23 cellular contexts compared by ENCODE assay signal in genomic region chr4:98891533-98892337, GRCh38. TPM values are rescaled to one million over a fixed set of nuclear protein-coding genes. Genes with fewer than 3 reads are reported as not detected.
DNase-seq lines count a peak whose midpoint lies in the region; ATAC-seq and TF ChIP-seq lines count a peak whose summit lies in the region.
"Had no signal": no experiment of that assay in that cellular context is flagged by ENCODE, and none has a peak within 500 bp of the region (broad histone marks: within the 10 kb centered on the region; RNA-seq: fewer than 3 reads in every experiment).

No MANE protein-coding gene starts in this region.

- H3K4me1 Mint-ChIP-seq in activated CD4-positive, alpha-beta T cell treated with anti-CD3 and anti-CD28 coated beads for 36 hours: no peaks in the 10 kb centered on the region
- peaks cover 0 to 2% of the 10 kb centered on the region in 2 experiments; a peak in 1 of 4 replicates for H3K4me1 Mint-ChIP-seq in H9
- H3K4me1 Mint-ChIP-seq: CD14-positive monocyte had no signal

- H3K23me2 ChIP-seq in H9 (ENCODE audit: insufficient read length, low read depth, low read length, poor library complexity, severe bottlenecking): no peaks in the 10 kb centered on the region

- H3K56ac ChIP-seq in H9 (ENCODE audit: insufficient read length, low read depth, low read length): no peak overlapping the region

- no peak overlapping the region for H2AFZ ChIP-seq in H9 (ENCODE audit: low read length)

- H3K4ac ChIP-seq in H9 (ENCODE audit: low read depth, low read length): no peak overlapping the region

- H3K27me3 Mint-ChIP-seq in activated CD4-positive, alpha-beta T cell treated with anti-CD3 and anti-CD28 coated beads for 36 hours: no peaks in the 10 kb centered on the region
- no peaks in the 10 kb centered on the region for H3K27me3 Mint-ChIP-seq in H9 (ENCODE audit: low read depth)
- H3K27me3 Mint-ChIP-seq: B cell; CD8-positive, alpha-beta memory T cell had no signal

- H3K23ac ChIP-seq in H9 (ENCODE audit: insufficient read length, low read depth, low read length): no peak overlapping the region

- no peak for DNase-seq in activated CD4-positive, alpha-beta T cell treated with anti-CD3 and anti-CD28 coated beads for 36 hours
- DNase-seq in activated CD4-positive, alpha-beta T cell treated with anti-CD3 and anti-CD28 coated beads for 48 hours: no peak
- DNase-seq in H9 (no peak), adipocyte (ENCODE audit: low read depth) (peak; percentile 35), fibroblast of pulmonary artery (ENCODE audit: low read depth) (peak; percentile 17), GF-D8 (lab: John Stamatoyannopoulos, UW) (no peak), HT-29 (ENCODE audit: low spot score) (no peak)
- DNase-seq: CD8-positive, alpha-beta memory T cell; DMS 273 treated with DMSO at 0.1 percent for 48 hours; DMS79 treated with DMSO at 0.1 percent for 48 hours; KG1; MM.1S; NCI-H2029; NCI-H446; NCI-H524 treated with DMSO at 0.1 percent for 48 hours; NCI-H774; PC-3; SHP77 had no signal

- peaks cover 8% of the 10 kb centered on the region for H3K79me2 ChIP-seq in H9 (ENCODE audit: insufficient read depth, low read length)

- peaks cover 3% of the 10 kb centered on the region for H4K20me1 ChIP-seq in H9 (ENCODE audit: control insufficient read depth, insufficient read depth, insufficient read length)

- intact Hi-C loops in activated CD4-positive, alpha-beta T cell treated with anti-CD3 and anti-CD28 coated beads for 36 hours (cut with DNase I, micrococcal nuclease): no loop called here

- no peaks in the 10 kb centered on the region for H3K27me3 ChIP-seq in H9 (ENCODE audit: insufficient read depth, low read length)
- H3K27me3 ChIP-seq in adipocyte (replicated peaks; ENCODE audit: control insufficient read depth, insufficient read depth, low read length): no peaks in the 10 kb centered on the region

- POLR2A ChIA-PET in activated CD4-positive, alpha-beta T cell treated with anti-CD3 and anti-CD28 coated beads for 36 hours (lab: Charles Lee): no interaction called here

- H3K36me3 Mint-ChIP-seq in activated CD4-positive, alpha-beta T cell treated with anti-CD3 and anti-CD28 coated beads for 36 hours (ENCODE audit: low read depth): peaks cover 69% of the 10 kb centered on the region
- peaks cover 43 to 75% (median 74%) of the 10 kb centered on the region in 3 experiments; a peak in 6 of 7 replicates for H3K36me3 Mint-ChIP-seq in H9 (ENCODE audit: insufficient read depth in 1 of 3, low read depth in 3 of 3)

- H3K9ac ChIP-seq in H9 (ENCODE audit: extremely low read depth, insufficient read length, low read length): no peak overlapping the region
- no peak overlapping the region for H3K9ac ChIP-seq in adipocyte (ENCODE audit: low read length)

- no peak overlapping the region for H3K4me2 ChIP-seq in H9 (ENCODE audit: insufficient read depth, insufficient read length, low read length)

- H3K27ac ChIP-seq in H9 (ENCODE audit: insufficient read length, low read depth, low read length): no peak overlapping the region
- H3K27ac ChIP-seq: 22Rv1, HL-60 had no signal

- H3K4me3 ChIP-seq in adipocyte (ENCODE audit: low read length): no peak overlapping the region
- no peak overlapping the region for H3K4me3 ChIP-seq in fibroblast of pulmonary artery (replicated peaks; ENCODE audit: low read depth, low read length)

- H2AK5ac ChIP-seq in H9 (ENCODE audit: insufficient read length, low read length): no peak overlapping the region

- no peak overlapping the region for H2BK20ac ChIP-seq in H9 (ENCODE audit: low read depth, low read length, poor library complexity, severe bottlenecking)

- H2BK12ac ChIP-seq in H9 (ENCODE audit: insufficient read length, low read depth, low read length): no peak overlapping the region

- no peak overlapping the region for H3K14ac ChIP-seq in H9 (ENCODE audit: insufficient read depth, low read length)

- peaks cover 69% of the 10 kb centered on the region for H3K36me3 ChIP-seq in adipocyte (ENCODE audit: control insufficient read depth, insufficient read depth, low read length, severe bottlenecking)

- no CpG with 5 or more reads among the region's 11 CpGs for WGBS in H9 (ENCODE audit: extremely low coverage, insufficient read length, low lambda C conversion rate)

- H3K4me3 Mint-ChIP-seq in activated CD4-positive, alpha-beta T cell treated with anti-CD3 and anti-CD28 coated beads for 36 hours: no peak overlapping the region
- no peak overlapping the region for H3K4me3 Mint-ChIP-seq in H9
- H3K4me3 Mint-ChIP-seq: B cell; CD14-positive monocyte; CD8-positive, alpha-beta memory T cell had no signal

- H3K79me1 ChIP-seq in H9 (ENCODE audit: insufficient read depth, low read depth, low read length, poor library complexity, severe bottlenecking): no peaks in the 10 kb centered on the region

- H3K9me3 ChIP-seq in H9 (ENCODE audit: control insufficient read depth, low read depth, low read length) (no peaks in the 10 kb centered on the region), adipocyte (ENCODE audit: control insufficient read depth, low read length) (no peaks in the 10 kb centered on the region)

- peak overlapping the region; percentile 6 for H3K27ac Mint-ChIP-seq in activated CD4-positive, alpha-beta T cell treated with anti-CD3 and anti-CD28 coated beads for 36 hours
- 0 out of 7 replicates have a peak overlapping the region, but pooled peaks of 2 of the 3 experiments have one; percentile 7 to 66 for H3K27ac Mint-ChIP-seq in H9
- H3K27ac Mint-ChIP-seq: B cell had no signal

- H3K9me3 Mint-ChIP-seq in activated CD4-positive, alpha-beta T cell treated with anti-CD3 and anti-CD28 coated beads for 36 hours (ENCODE audit: low read depth): peaks cover 2% of the 10 kb centered on the region
- no peaks in the 10 kb centered on the region for H3K9me3 Mint-ChIP-seq in H9
- H3K9me3 Mint-ChIP-seq: CD8-positive, alpha-beta memory T cell had no signal

- no peak overlapping the region for H2BK120ac ChIP-seq in H9 (ENCODE audit: low read depth, low read length, poor library complexity, severe bottlenecking)

- H2BK5ac ChIP-seq in H9 (ENCODE audit: insufficient read length, low read length): no peak overlapping the region

- no peak overlapping the region for H2BK15ac ChIP-seq in H9 (ENCODE audit: low read depth, low read length)

- ATAC-seq in activated CD4-positive, alpha-beta T cell treated with anti-CD3 and anti-CD28 coated beads for 36 hours: no peak
- ATAC-seq in GM21423 (IDR thresholded peaks at IDR 0.05; ENCODE audit: unreplicated experiment): no peak
- ATAC-seq: PC-3 had no signal

- CTCF ChIA-PET in activated CD4-positive, alpha-beta T cell treated with anti-CD3 and anti-CD28 coated beads for 36 hours (lab: Charles Lee): no interaction called here

- H3K18ac ChIP-seq in H9 (ENCODE audit: insufficient read length, low read depth, low read length): no peak overlapping the region

- no peak for TF ChIP-seq CTCF in H9 (conservative IDR thresholded peaks at IDR 0.05)
- TF ChIP-seq CTCF in fibroblast of pulmonary artery (IDR thresholded peaks at IDR 0.05; ENCODE audit: low read length, missing control alignments): no peak

- no peak overlapping the region for H4K91ac ChIP-seq in H9 (ENCODE audit: insufficient read length, low read depth, low read length)

- no peak overlapping the region for H4K8ac ChIP-seq in H9 (replicated peaks; ENCODE audit: insufficient read length, low read depth, low read length)

- H3T11ph ChIP-seq in H9 (ENCODE audit: low read length): no peak overlapping the region

- H4K5ac ChIP-seq in H9 (ENCODE audit: insufficient read length, low read depth, low read length): no peak overlapping the region

- H3K4me1 ChIP-seq in H9 (ENCODE audit: insufficient read depth, low read length) (no peaks in the 10 kb centered on the region), adipocyte (ENCODE audit: control insufficient read depth, insufficient read depth, low read length) (peaks cover 14% of the 10 kb centered on the region)

RNA-seq across cellular contexts. Expression of gene EIF4E, which starts 37.2 kb away (rescaled TPM):
- 100 to 1,000 TPM; 132 to 149 TPM for total RNA-seq in activated CD4-positive, alpha-beta T cell treated with anti-CD3 and anti-CD28 coated beads for 36 hours
- 163 and 166 TPM in 2 replicates for total RNA-seq in H9 (2021)
- total RNA-seq in HT-29 (2014; rRNA removed; shearing (Covaris generic)): 110 and 124 TPM in 2 replicates

Comparison
In these comparisons a context has a peak if more than half of its experiments do, and no peak if none do; other contexts are left out.
1. DNase-seq: peak in adipocyte (single experiment) and fibroblast of pulmonary artery (single experiment); none in activated CD4-positive, alpha-beta T cell treated with anti-CD3 and anti-CD28 coated beads for 36 hours (single experiment), activated CD4-positive, alpha-beta T cell treated with anti-CD3 and anti-CD28 coated beads for 48 hours (single experiment), H9 (single experiment), GF-D8 (single experiment) and HT-29 (single experiment).